8 cellular contexts compared by ENCODE assay signal in genomic region chrX:136496359-136496767, GRCh38. TPM values are rescaled to one million over a fixed set of nuclear protein-coding genes. Genes with fewer than 3 reads are reported as not detected.
DNase-seq lines count a peak whose midpoint lies in the region; ATAC-seq and TF ChIP-seq lines count a peak whose summit lies in the region.

No MANE protein-coding gene starts in this region.

- no peaks in the 10 kb centered on the region for H3K27me3 ChIP-seq in kidney epithelial cell (ENCODE audit: control insufficient read depth, insufficient read depth, low read length)
- H3K27me3 ChIP-seq in tibial artery, result no peaks in the 10 kb centered on the region

- peak overlapping the region; percentile 95 for H3K27ac Mint-ChIP-seq in activated CD8-positive, alpha-beta memory T cell treated with anti-CD3 and anti-CD28 coated beads, Interleukin-2, amount 10 ng/mL, durations not matched to agents 7 days and 5 days
- peak overlapping the region; percentile 93 for H3K27ac Mint-ChIP-seq in activated naive CD8-positive, alpha-beta T cell

- peaks cover 26% of the 10 kb centered on the region for H3K4me1 Mint-ChIP-seq in activated CD8-positive, alpha-beta memory T cell treated with anti-CD3 and anti-CD28 coated beads, Interleukin-2, amount 10 ng/mL, durations not matched to agents 7 days and 5 days
- peaks cover 21% of the 10 kb centered on the region for H3K4me1 Mint-ChIP-seq in activated naive CD8-positive, alpha-beta T cell (ENCODE audit: low read depth)

- no peaks in the 10 kb centered on the region for H3K9me3 ChIP-seq in tibial artery

- H3K36me3 Mint-ChIP-seq in activated CD8-positive, alpha-beta memory T cell treated with anti-CD3 and anti-CD28 coated beads, Interleukin-2, amount 10 ng/mL, durations not matched to agents 7 days and 5 days, result peaks cover 12% of the 10 kb centered on the region
- H3K36me3 Mint-ChIP-seq in activated naive CD8-positive, alpha-beta T cell, result peaks cover under 1% of the 10 kb centered on the region

- peaks cover 13% of the 10 kb centered on the region for H3K27me3 Mint-ChIP-seq in activated CD8-positive, alpha-beta memory T cell treated with anti-CD3 and anti-CD28 coated beads, Interleukin-2, amount 10 ng/mL, durations not matched to agents 7 days and 5 days
- H3K27me3 Mint-ChIP-seq in activated naive CD8-positive, alpha-beta T cell, result no peaks in the 10 kb centered on the region

- H3K27ac ChIP-seq in tibial artery, result peak overlapping the region; percentile 91 to 94

- H3K36me3 ChIP-seq in kidney epithelial cell (ENCODE audit: control insufficient read depth, insufficient read depth, low read length) (no peaks in the 10 kb centered on the region), tibial artery (peaks cover 0 to 3% (median 0%) of the 10 kb centered on the region in 3 donors)

- peaks cover 0 to 12% (median 0%) of the 10 kb centered on the region in 4 donors for H3K4me1 ChIP-seq in tibial artery

- ATAC-seq in activated CD8-positive, alpha-beta memory T cell treated with anti-CD3 and anti-CD28 coated beads, Interleukin-2, amount 10 ng/mL, durations not matched to agents 7 days and 5 days, result no peak

- CTCF ChIA-PET in activated CD8-positive, alpha-beta memory T cell treated with anti-CD3 and anti-CD28 coated beads, Interleukin-2, amount 10 ng/mL, durations not matched to agents 7 days and 5 days (lab: Charles Lee), result interaction anchor here (1.0 to 2.2 kb wide), 3 partner anchors 81 to 86 kb away, joined by 3 to 7 read pairs (median 5); no protein-coding TSS in a partner anchor

- peak overlapping the region; percentile 85 for H3K4me3 Mint-ChIP-seq in activated CD8-positive, alpha-beta memory T cell treated with anti-CD3 and anti-CD28 coated beads, Interleukin-2, amount 10 ng/mL, durations not matched to agents 7 days and 5 days
- peak overlapping the region; percentile 91 for H3K4me3 Mint-ChIP-seq in activated naive CD8-positive, alpha-beta T cell

- H3K4me3 ChIP-seq in kidney epithelial cell (ENCODE audit: low read depth, low read length) (peak overlapping the region; percentile 37), tibial artery (peak overlapping the region; percentile 67 to 74)

- intact Hi-C loops in tibial artery (cut with DNase I; ENCODE audit: low total_unique reads), result no loop called here

- no peak for TF ChIP-seq CTCF in kidney epithelial cell (IDR thresholded peaks at IDR 0.05; ENCODE audit: insufficient read depth, low read length, poor library complexity, severe bottlenecking)
- no peak for TF ChIP-seq CTCF in tibial artery (IDR thresholded peaks at IDR 0.05)

- no peaks in the 10 kb centered on the region for H3K9me3 Mint-ChIP-seq in activated CD8-positive, alpha-beta memory T cell treated with anti-CD3 and anti-CD28 coated beads, Interleukin-2, amount 10 ng/mL, durations not matched to agents 7 days and 5 days (ENCODE audit: low read depth)
- no peaks in the 10 kb centered on the region for H3K9me3 Mint-ChIP-seq in activated naive CD8-positive, alpha-beta T cell (ENCODE audit: low read depth)

- no peak for DNase-seq in activated CD8-positive, alpha-beta memory T cell treated with anti-CD3 and anti-CD28 coated beads, Interleukin-2, amount 10 ng/mL, durations not matched to agents 7 days and 5 days
- DNase-seq in activated CD8-positive, alpha-beta memory T cell treated with anti-CD3 and anti-CD28 coated beads, Interleukin-2, amount 50 U/mL, for 4 hours, result no peak
- no peak for DNase-seq in kidney epithelial cell (ENCODE audit: low read depth)
- no peak for DNase-seq in tibial artery
- DNase-seq in AG08395 (ENCODE audit: low spot score), result no peak
- no peak for DNase-seq in epidermal melanocyte (ENCODE audit: insufficient read length, low spot score)
- DNase-seq in activated CD8-positive, alpha-beta memory T cell treated with anti-CD3 and anti-CD28 coated beads, Interleukin-2, amount 50 U/mL, for 48 hours, result no peak

RNA-seq across cellular contexts. Expression of gene HTATSF1, which starts 1.0 kb away (rescaled TPM):
- total RNA-seq in activated CD8-positive, alpha-beta memory T cell treated with anti-CD3 and anti-CD28 coated beads, Interleukin-2, amount 10 ng/mL, durations not matched to agents 7 days and 5 days, result 10 to 100 TPM; 74.1 to 90.9 TPM
- total RNA-seq in kidney epithelial cell, result 50.7 and 52.5 TPM in 2 replicates

RNA-seq across cellular contexts. Expression of gene BRS3, which starts 8.6 kb away (rescaled TPM):
- not detected for total RNA-seq in activated CD8-positive, alpha-beta memory T cell treated with anti-CD3 and anti-CD28 coated beads, Interleukin-2, amount 10 ng/mL, durations not matched to agents 7 days and 5 days
- not detected in 2 replicates for total RNA-seq in kidney epithelial cell

RNA-seq across cellular contexts. Expression of gene VGLL1, which starts 35.7 kb away (rescaled TPM):
- total RNA-seq in activated CD8-positive, alpha-beta memory T cell treated with anti-CD3 and anti-CD28 coated beads, Interleukin-2, amount 10 ng/mL, durations not matched to agents 7 days and 5 days, result not detected
- total RNA-seq in kidney epithelial cell, result 1.3 and 1.4 TPM in 2 replicates
